ENCODE assay signal across 8 cellular contexts in genomic region chr3:101813817-101814440, GRCh38. TPM values are rescaled to one million over a fixed set of nuclear protein-coding genes. Genes with fewer than 3 reads are reported as not detected.
DNase-seq lines count a peak whose midpoint lies in the region; ATAC-seq and TF ChIP-seq lines count a peak whose summit lies in the region.

No MANE protein-coding gene starts in this region.

- H3K27ac ChIP-seq in CD4-positive, alpha-beta memory T cell (ENCODE audit: low read depth, low read length) = no peak overlapping the region
- H3K27ac ChIP-seq in mammary epithelial cell (ENCODE audit: insufficient read depth, low read depth, low read length) = no peak overlapping the region
- H3K27ac ChIP-seq in mesenchymal stem cell (ENCODE audit: low read length, poor library complexity, severe bottlenecking) = no peak overlapping the region

- H3K27ac Mint-ChIP-seq in CD4-positive, alpha-beta memory T cell = peak overlapping the region in 1 of 7 donors; percentile 17
- no peak overlapping the region for H3K27ac Mint-ChIP-seq in activated naive CD4-positive, alpha-beta T cell treated with anti-CD3 and anti-CD28 coated beads for 36 hours

- ATAC-seq in HG02884 (IDR thresholded peaks at IDR 0.05; ENCODE audit: unreplicated experiment) = no peak
- ATAC-seq in GM21423 (IDR thresholded peaks at IDR 0.05; ENCODE audit: unreplicated experiment) = no peak

- peaks cover 32% of the 10 kb centered on the region for H3K4me1 ChIP-seq in CD4-positive, alpha-beta memory T cell (ENCODE audit: insufficient read depth, low read length)
- H3K4me1 ChIP-seq in mammary epithelial cell (ENCODE audit: insufficient read depth, low read length) (peaks cover 16% of the 10 kb centered on the region), mesenchymal stem cell (ENCODE audit: control insufficient read depth, insufficient read depth, low read depth, low read length) (peaks cover 4% of the 10 kb centered on the region)

- H4K8ac ChIP-seq in mesenchymal stem cell (ENCODE audit: low read length) = no peak overlapping the region

- H3K9ac ChIP-seq in mammary epithelial cell (ENCODE audit: insufficient read depth, low read length) (no peak overlapping the region), mesenchymal stem cell (ENCODE audit: low read length) (peak overlapping the region; percentile 9)

- H3K36me3 ChIP-seq in CD4-positive, alpha-beta memory T cell (ENCODE audit: insufficient read depth, low read length) = no peaks in the 10 kb centered on the region
- no peaks in the 10 kb centered on the region for H3K36me3 ChIP-seq in mammary epithelial cell (ENCODE audit: insufficient read depth, low read length)
- peaks cover 9 to 18% of the 10 kb centered on the region in 2 experiments for H3K36me3 ChIP-seq in mesenchymal stem cell (ENCODE audit: control insufficient read depth in 1 of 2, insufficient read depth in 2 of 2, low read depth in 1 of 2, low read length in 2 of 2)

- no TSS peak for BruUV-seq in mammary epithelial cell (replicated peaks; lab: Mats Ljungman, UMichigan)

- no peak overlapping the region for H4K91ac ChIP-seq in mesenchymal stem cell (ENCODE audit: low read length)

- WGBS in mammary epithelial cell (ENCODE audit: low coverage, missing lambda C conversion rate) = 84% methylated on average over 7 of the region's 7 CpGs
- WGBS in mesenchymal stem cell = 96% methylated on average over 4 of the region's 7 CpGs

- H3K36me3 Mint-ChIP-seq in CD4-positive, alpha-beta memory T cell = peaks cover 14 to 34% of the 10 kb centered on the region in 2 donors
- H3K36me3 Mint-ChIP-seq in activated naive CD4-positive, alpha-beta T cell treated with anti-CD3 and anti-CD28 coated beads for 36 hours (ENCODE audit: low read depth) = peaks cover 9% of the 10 kb centered on the region

- no peak overlapping the region for H3K18ac ChIP-seq in mesenchymal stem cell (ENCODE audit: low read depth in 1 of 2, low read length in 2 of 2)

- no peak overlapping the region for H3K4me3 ChIP-seq in CD4-positive, alpha-beta memory T cell (ENCODE audit: low read length in 2 of 2)
- H3K4me3 ChIP-seq in mammary epithelial cell (replicated peaks in 1 of 3; ENCODE audit: insufficient read depth in 1 of 3, low read depth in 2 of 3, low read length in 3 of 3) (no peak overlapping the region), mesenchymal stem cell (ENCODE audit: insufficient read depth in 1 of 2, low read depth in 1 of 2, low read length in 2 of 2) (no peak overlapping the region)

- H3K27me3 ChIP-seq in CD4-positive, alpha-beta memory T cell (ENCODE audit: insufficient read depth, low read length) = no peaks in the 10 kb centered on the region
- H3K27me3 ChIP-seq in mammary epithelial cell (ENCODE audit: insufficient read depth, low read length) (no peaks in the 10 kb centered on the region), mesenchymal stem cell (ENCODE audit: control insufficient read depth in 1 of 2, insufficient read depth in 1 of 2, low read length in 2 of 2) (no peaks in the 10 kb centered on the region)

- no peak overlapping the region for H2AK5ac ChIP-seq in mesenchymal stem cell (ENCODE audit: low read length, severe bottlenecking)

- peaks cover 3% of the 10 kb centered on the region for H3K79me2 ChIP-seq in mammary epithelial cell (ENCODE audit: insufficient read depth, low read length)

- H3K9me3 Mint-ChIP-seq in CD4-positive, alpha-beta memory T cell = no peaks in the 10 kb centered on the region
- no peaks in the 10 kb centered on the region for H3K9me3 Mint-ChIP-seq in activated naive CD4-positive, alpha-beta T cell treated with anti-CD3 and anti-CD28 coated beads for 36 hours

- H3K4me3 Mint-ChIP-seq in CD4-positive, alpha-beta memory T cell = no peak overlapping the region
- H3K4me3 Mint-ChIP-seq in activated naive CD4-positive, alpha-beta T cell treated with anti-CD3 and anti-CD28 coated beads for 36 hours = no peak overlapping the region

- intact Hi-C loops in CD4-positive, alpha-beta memory T cell (cut with micrococcal nuclease) = loop anchor here (1.0 kb wide), 1 partner anchor 411 kb away; no protein-coding TSS in a partner anchor
- intact Hi-C loops in mammary epithelial cell (cut with micrococcal nuclease) = loop anchor here (1.0 kb wide), 2 partner anchors 378 to 411 kb away; no protein-coding TSS in a partner anchor
- intact Hi-C loops in activated naive CD4-positive, alpha-beta T cell treated with anti-CD3 and anti-CD28 coated beads for 36 hours (cut with micrococcal nuclease) = loop anchor here (1.0 to 2.0 kb wide), 5 partner anchors 15 to 722 kb away; no protein-coding TSS in a partner anchor

- DNase-seq in CD4-positive, alpha-beta memory T cell = peak in 4 of 5 donors; percentile 34 to 51 (median 41)
- peak; percentile 29 for DNase-seq in KG1 (lab: John Stamatoyannopoulos, UW)
- no peak for DNase-seq in mammary epithelial cell
- DNase-seq in mesenchymal stem cell = peak; percentile 41
- no peak for DNase-seq in NCI-H510A treated with DMSO at 0.1 percent for 48 hours (lab: John Stamatoyannopoulos, UW)
- DNase-seq in activated naive CD4-positive, alpha-beta T cell treated with anti-CD3 and anti-CD28 coated beads for 36 hours = no peak

- no peak overlapping the region for H2BK12ac ChIP-seq in mesenchymal stem cell (ENCODE audit: low read length in 2 of 2)

- in situ Hi-C loops in mammary epithelial cell (cut with MboI; ENCODE audit: low sequenced_read_pairs in 2 of 2) = loop anchor here (5.0 to 25.0 kb wide), 2 partner anchors 413 to 723 kb away; no protein-coding TSS in a partner anchor

- no peaks in the 10 kb centered on the region for H3K9me3 ChIP-seq in CD4-positive, alpha-beta memory T cell (ENCODE audit: control insufficient read depth in 1 of 2, low read length in 2 of 2)
- H3K9me3 ChIP-seq in mammary epithelial cell (replicated peaks; ENCODE audit: insufficient read depth, low read length) (no peaks in the 10 kb centered on the region), mesenchymal stem cell (ENCODE audit: control insufficient read depth, low read length) (no peaks in the 10 kb centered on the region)

- no peak overlapping the region for H2BK5ac ChIP-seq in mesenchymal stem cell (ENCODE audit: low read depth, low read length, poor library complexity, severe bottlenecking)

- H3K79me1 ChIP-seq in mesenchymal stem cell (replicated peaks; ENCODE audit: low read length, poor library complexity, severe bottlenecking) = peaks cover 18% of the 10 kb centered on the region

- POLR2A ChIA-PET in CD4-positive, alpha-beta memory T cell (lab: Charles Lee; ENCODE audit: partially characterized antibody) = interaction anchor here (0.6 to 1.6 kb wide), 6 partner anchors 14 to 412 kb away, joined by 3 to 17 read pairs (median 4); partner anchors contain the start of gene NFKBIZ

- peak; percentile 50 to 55 for TF ChIP-seq CTCF in mammary epithelial cell (conservative IDR thresholded peaks at IDR 0.05 in 1 of 2, IDR thresholded peaks at IDR 0.05 in 1 of 2; ENCODE audit: extremely low read depth in 1 of 2, insufficient read depth in 1 of 2, low read depth in 1 of 2, low read length in 2 of 2)

- H2BK15ac ChIP-seq in mesenchymal stem cell (ENCODE audit: low read depth, poor library complexity, severe bottlenecking) = no peak overlapping the region

- H3K14ac ChIP-seq in mesenchymal stem cell (ENCODE audit: low read length in 2 of 2) = no peak overlapping the region

- H3K4me2 ChIP-seq in mammary epithelial cell (ENCODE audit: insufficient read depth, low read depth, low read length) = no peak overlapping the region
- H3K4me2 ChIP-seq in mesenchymal stem cell (ENCODE audit: low read length, poor library complexity, severe bottlenecking) = no peak overlapping the region

- no peak overlapping the region for H3K23ac ChIP-seq in mesenchymal stem cell (ENCODE audit: low read length in 2 of 2)

- no peaks in the 10 kb centered on the region for H3K27me3 Mint-ChIP-seq in CD4-positive, alpha-beta memory T cell
- H3K27me3 Mint-ChIP-seq in activated naive CD4-positive, alpha-beta T cell treated with anti-CD3 and anti-CD28 coated beads for 36 hours (ENCODE audit: low read depth) = no peaks in the 10 kb centered on the region

- peaks cover 29 to 46% (median 37%) of the 10 kb centered on the region in 4 donors for H3K4me1 Mint-ChIP-seq in CD4-positive, alpha-beta memory T cell
- peaks cover 62% of the 10 kb centered on the region for H3K4me1 Mint-ChIP-seq in activated naive CD4-positive, alpha-beta T cell treated with anti-CD3 and anti-CD28 coated beads for 36 hours (ENCODE audit: low read depth)

- CTCF ChIA-PET in CD4-positive, alpha-beta memory T cell (lab: Charles Lee; ENCODE audit: partially characterized antibody) = interaction anchor here (0.7 to 15.7 kb wide), 17 partner anchors 9 to 722 kb away, joined by 3 to 573 read pairs (median 5); partner anchors contain the start of gene NFKBIZ
- CTCF ChIA-PET in mammary epithelial cell (lab: Charles Lee; ENCODE audit: low non-redundant PET) = interaction anchor here (0.9 kb wide), 1 partner anchor 411 kb away, joined by 3 read pairs; no protein-coding TSS in a partner anchor
- CTCF ChIA-PET in activated naive CD4-positive, alpha-beta T cell treated with anti-CD3 and anti-CD28 coated beads for 36 hours (lab: Charles Lee) = interaction anchor here (0.7 to 15.8 kb wide), 24 partner anchors 8 to 411 kb away, joined by 3 to 380 read pairs (median 4); partner anchors contain the start of gene NFKBIZ

- H4K20me1 ChIP-seq in mammary epithelial cell (ENCODE audit: insufficient read depth, low read length) = no peaks in the 10 kb centered on the region

- dilution Hi-C loops in mammary epithelial cell (cut with HindIII; ENCODE audit: low sequenced_read_pairs) = loop anchor here (5.0 to 25.0 kb wide), 2 partner anchors 413 to 723 kb away; no protein-coding TSS in a partner anchor

- H2AFZ ChIP-seq in mammary epithelial cell (ENCODE audit: low read depth, low read length) (no peak overlapping the region), mesenchymal stem cell (ENCODE audit: low read depth, low read length) (no peak overlapping the region)

- no peak overlapping the region for H3K4ac ChIP-seq in mesenchymal stem cell (ENCODE audit: low read depth in 1 of 2, low read length in 2 of 2)

- H2BK120ac ChIP-seq in mesenchymal stem cell (ENCODE audit: low read depth, low read length) = no peak overlapping the region

RNA-seq across cellular contexts. Expression of gene NXPE3, which starts 34.9 kb away (rescaled TPM):
- 10 to 100 TPM; 35.7 to 37.2 TPM for total RNA-seq in CD4-positive, alpha-beta memory T cell
- 10 to 100 TPM; 36.2 to 50.0 TPM for polyA plus RNA-seq in CD4-positive, alpha-beta memory T cell
- 10 to 100 TPM; 19.4 to 21.5 TPM for total RNA-seq in mammary epithelial cell
- 22.0 TPM for polyA plus RNA-seq in mammary epithelial cell
- 39.1 TPM for polyA minus RNA-seq in mammary epithelial cell
- polyA plus RNA-seq in mesenchymal stem cell (2013, experiment 1 of 2) = 25.0 TPM
- 25.1 TPM for polyA plus RNA-seq in mesenchymal stem cell (2013, experiment 2 of 2)
- 10 to 100 TPM; 18.9 to 19.3 TPM for total RNA-seq in activated naive CD4-positive, alpha-beta T cell treated with anti-CD3 and anti-CD28 coated beads for 36 hours

RNA-seq across cellular contexts. Expression of gene NFKBIZ, which starts 35.4 kb away (rescaled TPM):
- 10 to 100 TPM; 75.9 to 79.5 TPM for total RNA-seq in CD4-positive, alpha-beta memory T cell
- polyA plus RNA-seq in CD4-positive, alpha-beta memory T cell = 10 to 100 TPM in 1 of 2 donors, 1 to 10 TPM in 1; 7.3 to 13.2 TPM
- 10 to 100 TPM; 27.0 to 85.8 TPM for total RNA-seq in mammary epithelial cell
- polyA plus RNA-seq in mammary epithelial cell = 15.3 TPM
- polyA minus RNA-seq in mammary epithelial cell = 32.8 TPM
- 44.7 TPM for polyA plus RNA-seq in mesenchymal stem cell (2013, experiment 1 of 2)
- polyA plus RNA-seq in mesenchymal stem cell (2013, experiment 2 of 2) = 39.9 TPM
- 10 to 100 TPM; 79.3 to 85.0 TPM for total RNA-seq in activated naive CD4-positive, alpha-beta T cell treated with anti-CD3 and anti-CD28 coated beads for 36 hours

Comparison
In these comparisons a context has a peak if more than half of its experiments do, and no peak if none do; other contexts are left out.
1. DNase-seq: peak in CD4-positive, alpha-beta memory T cell (4 of 5), KG1 (single experiment) and mesenchymal stem cell (single experiment); none in mammary epithelial cell (single experiment), NCI-H510A treated with DMSO at 0.1 percent for 48 hours (single experiment) and activated naive CD4-positive, alpha-beta T cell treated with anti-CD3 and anti-CD28 coated beads for 36 hours (single experiment).